In the genomic region with DNA sequence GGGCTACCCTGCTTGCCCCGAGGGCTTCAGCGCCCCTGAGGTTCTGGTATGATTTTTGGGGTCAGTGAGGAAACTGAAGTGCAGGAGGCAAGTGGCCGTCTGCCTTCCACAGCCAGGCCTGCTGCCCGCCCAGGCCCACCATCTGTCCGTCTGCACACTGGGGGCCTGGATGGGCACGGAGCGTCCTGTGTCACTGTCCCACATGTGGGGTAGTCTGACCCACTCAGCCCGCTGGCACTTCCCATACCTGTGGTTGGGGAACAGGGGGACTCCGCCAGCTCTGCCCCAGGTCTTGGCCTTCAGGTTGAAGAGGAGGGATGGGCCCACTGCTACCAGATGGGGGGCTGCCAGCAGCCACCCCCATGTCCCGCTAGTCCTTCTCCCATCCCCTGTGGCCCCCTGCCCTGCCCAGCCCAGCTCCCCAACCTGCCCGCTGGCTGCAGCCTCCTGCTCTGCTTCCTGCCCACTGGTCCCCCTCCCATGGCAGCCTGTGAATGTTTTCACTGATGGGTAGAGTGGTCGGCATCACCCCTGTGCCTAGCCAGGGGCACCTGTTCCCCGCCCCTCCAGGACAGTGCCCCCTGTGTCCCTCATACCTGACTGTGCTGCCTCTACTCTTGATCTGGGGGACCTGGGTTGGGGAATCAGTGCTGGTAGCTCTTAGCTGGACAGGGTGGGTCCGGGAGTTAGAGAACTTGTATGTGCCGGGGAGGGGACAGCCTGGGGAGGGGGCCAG, we compare ENCODE assay signal across 31 cellular contexts. TPM values are rescaled to one million over a fixed set of nuclear protein-coding genes. Genes with fewer than 3 reads are reported as not detected.
DNase-seq lines count a peak whose midpoint lies in the region; ATAC-seq, FAIRE-seq and TF ChIP-seq lines count a peak whose summit lies in the region.
"Had no signal": no experiment of that assay in that cellular context is flagged by ENCODE, and none has a peak within 500 bp of the region (broad histone marks: within the 10 kb centered on the region; RNA-seq: fewer than 3 reads in every experiment).

No MANE protein-coding gene starts in this region.

- no peak for TF ChIP-seq EP300 in suprapubic skin (IDR thresholded peaks at IDR 0.05)

- no peaks in the 10 kb centered on the region for H3K27me3 Mint-ChIP-seq in activated CD4-positive, alpha-beta T cell treated with anti-CD3 and anti-CD28 coated beads, Interleukin-2, amount 10 ng/mL, durations not matched to agents 7 days and 5 days
- no peaks in the 10 kb centered on the region for H3K27me3 Mint-ChIP-seq in activated CD4-positive, alpha-beta memory T cell treated with anti-CD3 and anti-CD28 coated beads for 36 hours
- H3K27me3 Mint-ChIP-seq: activated CD4-positive, alpha-beta memory T cell treated with anti-CD3 and anti-CD28 coated beads, Interleukin-2, amount 10 ng/mL, durations not matched to agents 7 days and 5 days; CD4-positive, CD25-positive, alpha-beta regulatory T cell had no signal

- TF ChIP-seq POLR2A in suprapubic skin (IDR thresholded peaks at IDR 0.05), result no peak

- H3K4me3 ChIP-seq in dorsolateral prefrontal cortex (peak overlapping the region in 33 of 59 donors; percentile 1 to 53 (median 28)), muscle layer of colon (ENCODE audit: low read depth in 1 of 2, low read length in 2 of 2) (no peak overlapping the region), suprapubic skin (no peak overlapping the region)
- H3K4me3 ChIP-seq: lung had no signal

- H3K4me3 Mint-ChIP-seq in activated CD4-positive, alpha-beta T cell treated with anti-CD3 and anti-CD28 coated beads, Interleukin-2, amount 10 ng/mL, durations not matched to agents 7 days and 5 days, result no peak overlapping the region
- H3K4me3 Mint-ChIP-seq in activated CD4-positive, alpha-beta memory T cell treated with anti-CD3 and anti-CD28 coated beads for 36 hours, result no peak overlapping the region
- H3K4me3 Mint-ChIP-seq: activated CD4-positive, alpha-beta memory T cell treated with anti-CD3 and anti-CD28 coated beads, Interleukin-2, amount 10 ng/mL, durations not matched to agents 7 days and 5 days; T-helper 1 cell treated with Interleukin-12 subunit alpha and Interleukin-12 subunit beta and Interleukin-4 antibody, amounts not matched to agents 30 μg/mL and 1 μg/mL, for 36 hours had no signal

- no peak overlapping the region for H3K9ac ChIP-seq in muscle layer of colon (ENCODE audit: low read length)
- H3K9ac ChIP-seq: KMS-11 had no signal

- H3K9me3 Mint-ChIP-seq in activated CD4-positive, alpha-beta T cell treated with anti-CD3 and anti-CD28 coated beads, Interleukin-2, amount 10 ng/mL, durations not matched to agents 7 days and 5 days, result peaks cover 2% of the 10 kb centered on the region
- peaks cover 2% of the 10 kb centered on the region for H3K9me3 Mint-ChIP-seq in activated CD4-positive, alpha-beta memory T cell treated with anti-CD3 and anti-CD28 coated beads for 36 hours
- H3K9me3 Mint-ChIP-seq: T-helper 1 cell treated with Interleukin-12 subunit alpha and Interleukin-12 subunit beta and Interleukin-4 antibody, amounts not matched to agents 30 μg/mL and 1 μg/mL, for 36 hours had no signal

- no peak for DNase-seq in activated CD4-positive, alpha-beta T cell treated with anti-CD3 and anti-CD28 coated beads, Interleukin-2, amount 10 ng/mL, durations not matched to agents 7 days and 5 days
- no peak for DNase-seq in activated CD4-positive, alpha-beta T cell treated with anti-CD3 and anti-CD28 coated beads, Interleukin-2, amount 50 U/mL, for 1 hour
- DNase-seq in dorsolateral prefrontal cortex (no peak), suprapubic skin (ENCODE audit: low spot score in 2 of 2) (no peak), frontal cortex (ENCODE audit: low spot score in 2 of 2) (no peak)
- no peak for DNase-seq in activated CD4-positive, alpha-beta memory T cell treated with anti-CD3 and anti-CD28 coated beads for 36 hours
- DNase-seq: 8988T; activated CD4-positive, alpha-beta memory T cell treated with anti-CD3 and anti-CD28 coated beads, Interleukin-2, amount 10 ng/mL, durations not matched to agents 7 days and 5 days; activated naive CD4-positive, alpha-beta T cell treated with anti-CD3 and anti-CD28 coated beads, Interleukin-2, amount 50 U/mL, for 16 hours; Calu3; CD4-positive, CD25-positive, alpha-beta regulatory T cell; cortex of kidney; DMS79; heart right ventricle; NCI-H1417; NCI-H2081; NCI-H2227 treated with DMSO at 0.1 percent for 48 hours; NCI-H526; PC-3; right cardiac atrium; stimulated activated CD8-positive, alpha-beta memory T cell treated with anti-CD3 and anti-CD28 coated beads, Interleukin-4, amount 100 ng/mL, for 48 hours had no signal

- peak overlapping the region; percentile 80 to 99 (median 97) for H3K27ac ChIP-seq in dorsolateral prefrontal cortex
- H3K27ac ChIP-seq in muscle layer of colon (ENCODE audit: low read depth, low read length), result peak overlapping the region; percentile 64
- H3K27ac ChIP-seq in suprapubic skin, result peak overlapping the region; percentile 59
- H3K27ac ChIP-seq: HL-60, KMS-11 had no signal

- H3K27me3 ChIP-seq in dorsolateral prefrontal cortex, result no peaks in the 10 kb centered on the region
- no peaks in the 10 kb centered on the region for H3K27me3 ChIP-seq in muscle layer of colon (ENCODE audit: control insufficient read depth in 1 of 2, insufficient read depth in 2 of 2, low read length in 2 of 2)
- H3K27me3 ChIP-seq in suprapubic skin, result no peaks in the 10 kb centered on the region
- H3K27me3 ChIP-seq: breast epithelium, heart right ventricle had no signal

- whole genome bisulfite sequencing in suprapubic skin, result 93% methylated on average over 7 of the region's 15 CpGs

- H3K9me3 ChIP-seq in muscle layer of colon (ENCODE audit: low read length) (no peaks in the 10 kb centered on the region), suprapubic skin (no peaks in the 10 kb centered on the region)
- H3K9me3 ChIP-seq: breast epithelium had no signal

- TF ChIP-seq CTCF in dorsolateral prefrontal cortex (IDR thresholded peaks at IDR 0.05 in 54 of 56, conservative IDR thresholded peaks at IDR 0.05 in 2 of 56; ENCODE audit: low read depth in 1 of 56, partially characterized antibody in 56 of 56), result peak in 2 of 56 donors; percentile 4 to 7
- TF ChIP-seq CTCF in suprapubic skin (IDR thresholded peaks at IDR 0.05), result no peak

- POLR2A ChIA-PET in activated CD4-positive, alpha-beta T cell treated with anti-CD3 and anti-CD28 coated beads, Interleukin-2, amount 10 ng/mL, durations not matched to agents 7 days and 5 days (lab: Charles Lee), result no interaction called here
- POLR2A ChIA-PET in activated CD4-positive, alpha-beta memory T cell treated with anti-CD3 and anti-CD28 coated beads for 36 hours (lab: Charles Lee), result no interaction called here

- H3K36me3 Mint-ChIP-seq in activated CD4-positive, alpha-beta T cell treated with anti-CD3 and anti-CD28 coated beads, Interleukin-2, amount 10 ng/mL, durations not matched to agents 7 days and 5 days (ENCODE audit: low read depth), result peaks cover 10% of the 10 kb centered on the region
- peaks cover 11% of the 10 kb centered on the region for H3K36me3 Mint-ChIP-seq in activated CD4-positive, alpha-beta memory T cell treated with anti-CD3 and anti-CD28 coated beads for 36 hours

- FAIRE-seq in frontal cortex (lab: Jason Lieb, UNC), result no peak
- FAIRE-seq: G401.6 had no signal

- H3K4me1 Mint-ChIP-seq in activated CD4-positive, alpha-beta T cell treated with anti-CD3 and anti-CD28 coated beads, Interleukin-2, amount 10 ng/mL, durations not matched to agents 7 days and 5 days, result peaks cover 8% of the 10 kb centered on the region
- H3K4me1 Mint-ChIP-seq in activated CD4-positive, alpha-beta memory T cell treated with anti-CD3 and anti-CD28 coated beads for 36 hours (ENCODE audit: low read depth), result peaks cover 12% of the 10 kb centered on the region

- no peak for ATAC-seq in GM19023 (IDR thresholded peaks at IDR 0.05; ENCODE audit: unreplicated experiment)
- ATAC-seq: activated CD4-positive, CD25-positive, alpha-beta regulatory T cell treated with anti-CD3 and anti-CD28 coated beads, Interleukin-2, amount 50 U/mL, for 24 hours; heart right ventricle; PC-3; right cardiac atrium; SK-N-SH treated with all-trans-retinoic acid at 6 μM for 48 hours had no signal

- H3K27ac Mint-ChIP-seq in activated CD4-positive, alpha-beta T cell treated with anti-CD3 and anti-CD28 coated beads, Interleukin-2, amount 10 ng/mL, durations not matched to agents 7 days and 5 days, result peak overlapping the region; percentile 46
- H3K27ac Mint-ChIP-seq in activated CD4-positive, alpha-beta memory T cell treated with anti-CD3 and anti-CD28 coated beads for 36 hours, result no peak overlapping the region
- H3K27ac Mint-ChIP-seq: activated CD4-positive, alpha-beta memory T cell treated with anti-CD3 and anti-CD28 coated beads, Interleukin-2, amount 10 ng/mL, durations not matched to agents 7 days and 5 days; T-helper 1 cell treated with Interleukin-12 subunit alpha and Interleukin-12 subunit beta and Interleukin-4 antibody, amounts not matched to agents 30 μg/mL and 1 μg/mL, for 36 hours had no signal

- peaks cover 61% of the 10 kb centered on the region for H3K4me1 ChIP-seq in muscle layer of colon (ENCODE audit: insufficient read depth, low read length)
- peaks cover 23% of the 10 kb centered on the region for H3K4me1 ChIP-seq in suprapubic skin

- intact Hi-C loops in dorsolateral prefrontal cortex (cut with DNase I), result loop anchor here (5.0 kb wide), 2 partner anchors 45 to 105 kb away; partner anchors contain the start of gene MAP2K2 (in 1 of the 2)
- intact Hi-C loops in activated CD4-positive, alpha-beta memory T cell treated with anti-CD3 and anti-CD28 coated beads for 36 hours (cut with micrococcal nuclease), result no loop called here

- H3K36me3 ChIP-seq in muscle layer of colon (ENCODE audit: insufficient read depth, low read length) (peaks cover 24% of the 10 kb centered on the region), suprapubic skin (peaks cover 42% of the 10 kb centered on the region)
- H3K36me3 ChIP-seq: breast epithelium had no signal

- CTCF ChIA-PET in activated CD4-positive, alpha-beta T cell treated with anti-CD3 and anti-CD28 coated beads, Interleukin-2, amount 10 ng/mL, durations not matched to agents 7 days and 5 days (lab: Charles Lee), result no interaction called here
- CTCF ChIA-PET in activated CD4-positive, alpha-beta memory T cell treated with anti-CD3 and anti-CD28 coated beads for 36 hours (lab: Charles Lee), result no interaction called here

RNA-seq across cellular contexts. Expression of gene PIAS4, which starts 9.5 kb away (rescaled TPM):
- total RNA-seq in activated CD4-positive, alpha-beta T cell treated with anti-CD3 and anti-CD28 coated beads, Interleukin-2, amount 10 ng/mL, durations not matched to agents 7 days and 5 days, result 10 to 100 TPM; 33.3 to 40.4 TPM
- total RNA-seq in dorsolateral prefrontal cortex, result 10 to 100 TPM; 24.8 to 57.8 (median 38.6) TPM
- total RNA-seq in suprapubic skin, result 10 to 100 TPM; 17.1 to 28.7 (median 22.6) TPM
- total RNA-seq in activated CD4-positive, alpha-beta memory T cell treated with anti-CD3 and anti-CD28 coated beads for 36 hours, result 10 to 100 TPM; 22.5 to 24.4 TPM
- 22.0 TPM for total RNA-seq in frontal cortex

RNA-seq across cellular contexts. Expression of gene EEF2, which starts 31.8 kb away (rescaled TPM):
- 1,000 to 10,000 TPM; 1,428 to 1,492 TPM for total RNA-seq in activated CD4-positive, alpha-beta T cell treated with anti-CD3 and anti-CD28 coated beads, Interleukin-2, amount 10 ng/mL, durations not matched to agents 7 days and 5 days
- total RNA-seq in dorsolateral prefrontal cortex, result 1,000 to 10,000 TPM in 114 of 120 experiments, 100 to 1,000 TPM in 6; 863 to 1,554 (median 1,176) TPM
- 1,000 to 10,000 TPM; 1,423 to 2,137 (median 2,023) TPM for total RNA-seq in suprapubic skin
- 1,000 to 10,000 TPM; 3,113 to 3,225 TPM for total RNA-seq in activated CD4-positive, alpha-beta memory T cell treated with anti-CD3 and anti-CD28 coated beads for 36 hours
- total RNA-seq in frontal cortex, result 2,434 TPM

RNA-seq across cellular contexts. Expression of gene DAPK3, which starts 46.2 kb away (rescaled TPM):
- total RNA-seq in activated CD4-positive, alpha-beta T cell treated with anti-CD3 and anti-CD28 coated beads, Interleukin-2, amount 10 ng/mL, durations not matched to agents 7 days and 5 days, result 10 to 100 TPM; 35.5 to 41.8 TPM
- total RNA-seq in dorsolateral prefrontal cortex (10 to 100 TPM; 47.9 to 98.2 (median 67.8) TPM), suprapubic skin (10 to 100 TPM; 56.5 to 71.8 (median 61.7) TPM), frontal cortex (53.4 TPM)
- total RNA-seq in activated CD4-positive, alpha-beta memory T cell treated with anti-CD3 and anti-CD28 coated beads for 36 hours, result 10 to 100 TPM; 32.4 to 33.3 TPM

RNA-seq across cellular contexts. Expression of gene ZBTB7A, which starts 49.6 kb away (rescaled TPM):
- total RNA-seq in activated CD4-positive, alpha-beta T cell treated with anti-CD3 and anti-CD28 coated beads, Interleukin-2, amount 10 ng/mL, durations not matched to agents 7 days and 5 days, result 10 to 100 TPM; 39.4 to 47.5 TPM
- total RNA-seq in dorsolateral prefrontal cortex (100 to 1,000 TPM in 60 of 120 experiments, 10 to 100 TPM in 60; 61.2 to 152 (median 99.8) TPM), suprapubic skin (10 to 100 TPM; 60.3 to 94.2 (median 77.4) TPM), frontal cortex (2.0 TPM)
- 10 to 100 TPM; 31.0 to 32.5 TPM for total RNA-seq in activated CD4-positive, alpha-beta memory T cell treated with anti-CD3 and anti-CD28 coated beads for 36 hours

Comparison
In these comparisons a context has a peak if more than half of its experiments do, and no peak if none do; other contexts are left out.
1. H3K4me3 ChIP-seq: peak in dorsolateral prefrontal cortex (33 of 59); none in muscle layer of colon (0 of 2) and suprapubic skin (single experiment).
2. Peak in every context shown above with its lines, with median percentiles within 50 percentile points of each other: H3K27ac ChIP-seq.